11 cellular contexts compared by ENCODE assay signal in genomic region chr5:179285236-179285635, GRCh38.
DNase-seq lines count a peak whose midpoint lies in the region; ATAC-seq and TF ChIP-seq lines count a peak whose summit lies in the region.
"Had no signal": no experiment of that assay in that cellular context is flagged by ENCODE, and none has a peak within 500 bp of the region (broad histone marks: within the 10 kb centered on the region; RNA-seq: fewer than 3 reads in every experiment).

No MANE protein-coding gene starts in this region.

- H2BK15ac ChIP-seq in neuronal stem cell (ENCODE audit: low read length), result no peak overlapping the region

- 22 to 24% methylated on average over 9 of the region's 9 CpGs for WGBS in heart right ventricle, 2 donors
- WGBS in neuronal stem cell (ENCODE audit: extremely low coverage in 2 of 2, insufficient read length in 2 of 2, insufficient replicate concordance in 1 of 2), 2 donors, result no CpG with 5 or more reads among the region's 9 CpGs

- no peak overlapping the region for H3K4me3 Mint-ChIP-seq in type B pancreatic cell

- DNase-seq in ascending aorta (ENCODE audit: low spot score in 2 of 2), result no peak
- DNase-seq in heart right ventricle, result peak; percentile 67 to 83
- no peak for DNase-seq in neuronal stem cell (ENCODE audit: low spot score)
- DNase-seq in type B pancreatic cell (ENCODE audit: extremely low spot score, unreplicated experiment), result no peak
- no peak for DNase-seq in AG08395 (ENCODE audit: low spot score)
- DNase-seq in kidney glomerular epithelial cell (lab: John Stamatoyannopoulos, UW), result no peak
- no peak for DNase-seq in T-helper 1 cell
- DNase-seq: Karpas-422 had no signal

- H3K27me3 Mint-ChIP-seq in type B pancreatic cell, result no peaks in the 10 kb centered on the region

- H3K9me3 ChIP-seq in ascending aorta (no peaks in the 10 kb centered on the region), heart right ventricle (peaks cover 0 to 7% (median 0%) of the 10 kb centered on the region in 11 donors), neuronal stem cell (replicated peaks in 1 of 2; ENCODE audit: control insufficient read depth in 2 of 2, insufficient read depth in 1 of 2, low read depth in 1 of 2, low read length in 2 of 2) (no peaks in the 10 kb centered on the region)
- H3K9me3 ChIP-seq: Caco-2 had no signal

- TF ChIP-seq CTCF in ascending aorta (IDR thresholded peaks at IDR 0.05) (no peak), heart right ventricle (IDR thresholded peaks at IDR 0.05) (no peak), type B pancreatic cell (conservative IDR thresholded peaks at IDR 0.05) (no peak)

- no peaks in the 10 kb centered on the region for H3K27me3 ChIP-seq in ascending aorta
- H3K27me3 ChIP-seq in heart right ventricle, result no peaks in the 10 kb centered on the region
- H3K27me3 ChIP-seq in neuronal stem cell (ENCODE audit: control insufficient read depth in 3 of 3, insufficient read depth in 3 of 3, low read depth in 1 of 3, low read length in 3 of 3), result no peaks in the 10 kb centered on the region

- H3K4me1 ChIP-seq in ascending aorta (peaks cover 7 to 21% of the 10 kb centered on the region in 2 donors), heart right ventricle (peaks cover 0 to 43% (median 25%) of the 10 kb centered on the region in 9 donors), neuronal stem cell (ENCODE audit: control insufficient read depth in 2 of 2, insufficient read depth in 1 of 2, low read depth in 1 of 2, low read length in 2 of 2) (peaks cover 0 to 7% of the 10 kb centered on the region in 2 donors)
- H3K4me1 ChIP-seq: Caco-2 had no signal

- H3K9me3 Mint-ChIP-seq in type B pancreatic cell, result no peaks in the 10 kb centered on the region

- no peak overlapping the region for H3K14ac ChIP-seq in neuronal stem cell (ENCODE audit: low read length)

- H4K91ac ChIP-seq in neuronal stem cell (ENCODE audit: low read depth, low read length, poor library complexity), result no peak overlapping the region

- H3K9ac ChIP-seq in neuronal stem cell (ENCODE audit: low read depth, low read length, poor library complexity), result no peak overlapping the region

- H3K4ac ChIP-seq in neuronal stem cell (ENCODE audit: low read length), result no peak overlapping the region

- H3K27ac ChIP-seq in ascending aorta (peak overlapping the region; percentile 32 to 43), heart right ventricle (peak overlapping the region in 8 of 10 donors; percentile 22 to 71 (median 45)), neuronal stem cell (replicated peaks; ENCODE audit: low read length) (no peak overlapping the region)

- H2BK120ac ChIP-seq in neuronal stem cell (ENCODE audit: low read depth, low read length), result no peak overlapping the region

- no peaks in the 10 kb centered on the region for H3K36me3 Mint-ChIP-seq in type B pancreatic cell

- H3K36me3 ChIP-seq in ascending aorta, result no peaks in the 10 kb centered on the region
- H3K36me3 ChIP-seq in heart right ventricle, result no peaks in the 10 kb centered on the region
- H3K36me3 ChIP-seq in neuronal stem cell (replicated peaks in 1 of 2; ENCODE audit: control insufficient read depth in 2 of 2, insufficient read depth in 2 of 2, low read length in 2 of 2), result no peaks in the 10 kb centered on the region

- no peak overlapping the region for H3K4me2 ChIP-seq in neuronal stem cell (ENCODE audit: insufficient read depth, low read length, poor library complexity, severe bottlenecking)

- peak overlapping the region; percentile 75 for H3K27ac Mint-ChIP-seq in type B pancreatic cell

- H3K23ac ChIP-seq in neuronal stem cell (ENCODE audit: low read depth, low read length, poor library complexity), result no peak overlapping the region

- peak overlapping the region; percentile 76 for H3K18ac ChIP-seq in neuronal stem cell (ENCODE audit: low read length)

- peak; percentile 76 to 90 (median 85) for ATAC-seq in heart right ventricle
- ATAC-seq in HG03280 (IDR thresholded peaks at IDR 0.05; ENCODE audit: unreplicated experiment), result no peak
- ATAC-seq: esophagus mucosa had no signal

- intact Hi-C loops in ascending aorta (cut with DNase I) (no loop called here), heart right ventricle (cut with DNase I) (no loop called here)

- peaks cover 2% of the 10 kb centered on the region for H3K79me1 ChIP-seq in neuronal stem cell (ENCODE audit: low read depth, low read length)

- peak overlapping the region; percentile 58 for H2BK12ac ChIP-seq in neuronal stem cell (ENCODE audit: low read length)

- H2AK5ac ChIP-seq in neuronal stem cell (ENCODE audit: low read depth, low read length), result peak overlapping the region; percentile 90

- peaks cover 12% of the 10 kb centered on the region for H3K4me1 Mint-ChIP-seq in type B pancreatic cell (ENCODE audit: unreplicated experiment)

- H2BK5ac ChIP-seq in neuronal stem cell (ENCODE audit: low read length), result no peak overlapping the region

- H3K4me3 ChIP-seq in ascending aorta, result no peak overlapping the region
- peak overlapping the region in 4 of 10 donors; percentile 2 to 15 (median 4) for H3K4me3 ChIP-seq in heart right ventricle
- no peak overlapping the region for H3K4me3 ChIP-seq in neuronal stem cell (ENCODE audit: low read length in 2 of 2)

- peak overlapping the region; percentile 41 for H2AFZ ChIP-seq in neuronal stem cell (ENCODE audit: low read length)

- H4K8ac ChIP-seq in neuronal stem cell (ENCODE audit: low read depth, low read length), result no peak overlapping the region

Comparison
In these comparisons a context has a peak if more than half of its experiments do, and no peak if none do; other contexts are left out.
1. DNase-seq: peak in heart right ventricle (2 of 2); none in ascending aorta (0 of 2), neuronal stem cell (single experiment), type B pancreatic cell (single experiment), AG08395 (single experiment), kidney glomerular epithelial cell (single experiment) and T-helper 1 cell (0 of 5).